ENCODE assay signal across 8 cellular contexts in genomic region chr4:142846729-142847606, GRCh38. TPM values are rescaled to one million over a fixed set of nuclear protein-coding genes. Genes with fewer than 3 reads are reported as not detected.
DNase-seq lines count a peak whose midpoint lies in the region; ATAC-seq, FAIRE-seq and TF ChIP-seq lines count a peak whose summit lies in the region.

No MANE protein-coding gene starts in this region.

- DNase-seq in GM10266 (ENCODE audit: extremely low spot score), result peak; percentile 30
- DNase-seq in PC-9, result peak; percentile 59 to 73
- peak; percentile 26 to 65 (median 50) for DNase-seq in activated naive CD4-positive, alpha-beta T cell (lab: John Stamatoyannopoulos, UW)
- DNase-seq in Right ventricle myocardium inferior (ENCODE audit: missing footprints), result no peak
- DNase-seq in psoas muscle, result peak in 1 of 2 donors; percentile 55
- peak; percentile 57 for DNase-seq in urothelium cell line (ENCODE audit: low spot score)
- no peak for DNase-seq in GM19239 (ENCODE audit: insufficient read length, low spot score)

- H3K27me3 ChIP-seq in PC-9 (ENCODE audit: insufficient read depth, low read depth), result no peaks in the 10 kb centered on the region
- no peaks in the 10 kb centered on the region for H3K27me3 ChIP-seq in psoas muscle (ENCODE audit: insufficient read depth in 3 of 3, low read length in 2 of 3)

- H3K9me3 ChIP-seq in PC-9 (ENCODE audit: insufficient read depth, low read depth), result no peaks in the 10 kb centered on the region
- H3K9me3 ChIP-seq in psoas muscle, result no peaks in the 10 kb centered on the region

- peak overlapping the region; percentile 93 for H2AFZ ChIP-seq in PC-9

- H3F3A ChIP-seq in PC-9 (ENCODE audit: insufficient read depth, low read depth), result no peaks in the 10 kb centered on the region

- peak overlapping the region; percentile 91 for H3K4me3 ChIP-seq in PC-9
- peak overlapping the region; percentile 69 for H3K4me3 ChIP-seq in psoas muscle

- H3K27ac ChIP-seq in PC-9 (no peak overlapping the region), psoas muscle (peak overlapping the region; percentile 85)

- H3K79me2 ChIP-seq in PC-9 (ENCODE audit: low read depth), result peaks cover 26% of the 10 kb centered on the region

- H3K4me2 ChIP-seq in PC-9, result peak overlapping the region; percentile 97

- H4K20me1 ChIP-seq in PC-9 (ENCODE audit: insufficient read depth), result no peaks in the 10 kb centered on the region

- CTCF ChIA-PET in PC-9 (lab: Charles Lee), result interaction anchor here (0.9 kb wide), 2 partner anchors 720 kb away, joined by 3 to 4 read pairs; no protein-coding TSS in a partner anchor

- peak; percentile 21 for TF ChIP-seq CTCF in GM10266 (IDR thresholded peaks at IDR 0.05; ENCODE audit: control insufficient read depth, insufficient read depth, low read depth, missing control alignments)
- TF ChIP-seq CTCF in PC-9 (conservative IDR thresholded peaks at IDR 0.05), result peak; percentile 72
- TF ChIP-seq CTCF in psoas muscle (IDR thresholded peaks at IDR 0.05), result peak; percentile 21

- H3K36me3 ChIP-seq in PC-9 (ENCODE audit: low read depth) (no peaks in the 10 kb centered on the region), psoas muscle (ENCODE audit: insufficient read depth in 1 of 2, low read depth in 1 of 2) (no peaks in the 10 kb centered on the region)

- 6 to 9% (median 8%) methylated on average over 45 to 50 of the region's 50 CpGs for WGBS in psoas muscle, 3 donors

- no peaks in the 10 kb centered on the region for H3K9me2 ChIP-seq in PC-9 (ENCODE audit: insufficient read depth)

- POLR2A ChIA-PET in PC-9 (lab: Charles Lee; ENCODE audit: unreplicated experiment), result interaction anchor here (0.7 kb wide), 1 partner anchor 373 kb away, joined by 6 read pairs; no protein-coding TSS in a partner anchor

- ATAC-seq in HG02970 (IDR thresholded peaks at IDR 0.05; ENCODE audit: low FRiP score, unreplicated experiment) (peak; percentile 50), Right ventricle myocardium inferior (peak; percentile 70), psoas muscle (peak; percentile 40 to 67 (median 54))

- FAIRE-seq in urothelium cell line (lab: Jason Lieb, UNC), result no peak
- FAIRE-seq in GM19239 (lab: Jason Lieb, UNC), result no peak

- H3K4me1 ChIP-seq in PC-9 (replicated peaks; ENCODE audit: insufficient read depth) (peaks cover 22% of the 10 kb centered on the region), psoas muscle (no peaks in the 10 kb centered on the region)

- BruUV-seq in PC-9 (replicated peaks; lab: Mats Ljungman, UMichigan), result no TSS peak

- intact Hi-C loops in PC-9 (cut with micrococcal nuclease; ENCODE audit: unreplicated experiment), result loop anchor here (1.0 to 10.0 kb wide), 9 partner anchors 297 to 1985 kb away; no protein-coding TSS in a partner anchor
- intact Hi-C loops in Right ventricle myocardium inferior (cut with DNase I), result loop anchor here (2.0 to 10.0 kb wide), 5 partner anchors 495 to 1692 kb away; no protein-coding TSS in a partner anchor
- intact Hi-C loops in psoas muscle (cut with DNase I), result no loop called here

RNA-seq across cellular contexts. Expression of gene INPP4B, which starts 0.9 kb away (rescaled TPM):
- total RNA-seq in PC-9 (2021), result 46.9 and 53.7 TPM in 2 replicates
- total RNA-seq in Right ventricle myocardium inferior, result 12.1 TPM
- 10 to 100 TPM in 3 of 4 donors, 1 to 10 TPM in 1; 8.3 to 16.8 (median 10.2) TPM for total RNA-seq in psoas muscle
- polyA plus RNA-seq in psoas muscle, result 1 to 10 TPM; 1.5 to 9.5 (median 5.8) TPM

Comparison
In these comparisons a context has a peak if more than half of its experiments do, and no peak if none do; other contexts are left out.
1. DNase-seq: peak in GM10266 (single experiment), PC-9 (2 of 2), activated naive CD4-positive, alpha-beta T cell (4 of 4) and urothelium cell line (single experiment); none in Right ventricle myocardium inferior (single experiment) and GM19239 (single experiment).
2. CTCF ChIP-seq: peak in every context shown above with its lines; median percentile 72 in PC-9; 21 in GM10266; 21 in psoas muscle.
3. intact Hi-C loops: an anchor here in PC-9 (1.0 to 10.0 kb wide) and Right ventricle myocardium inferior (2.0 to 10.0 kb wide); none called in psoas muscle.
4. Peak in every context shown above with its lines, with median percentiles within 50 percentile points of each other: ATAC-seq.